8 cellular contexts compared by ENCODE assay signal in the genomic region with DNA sequence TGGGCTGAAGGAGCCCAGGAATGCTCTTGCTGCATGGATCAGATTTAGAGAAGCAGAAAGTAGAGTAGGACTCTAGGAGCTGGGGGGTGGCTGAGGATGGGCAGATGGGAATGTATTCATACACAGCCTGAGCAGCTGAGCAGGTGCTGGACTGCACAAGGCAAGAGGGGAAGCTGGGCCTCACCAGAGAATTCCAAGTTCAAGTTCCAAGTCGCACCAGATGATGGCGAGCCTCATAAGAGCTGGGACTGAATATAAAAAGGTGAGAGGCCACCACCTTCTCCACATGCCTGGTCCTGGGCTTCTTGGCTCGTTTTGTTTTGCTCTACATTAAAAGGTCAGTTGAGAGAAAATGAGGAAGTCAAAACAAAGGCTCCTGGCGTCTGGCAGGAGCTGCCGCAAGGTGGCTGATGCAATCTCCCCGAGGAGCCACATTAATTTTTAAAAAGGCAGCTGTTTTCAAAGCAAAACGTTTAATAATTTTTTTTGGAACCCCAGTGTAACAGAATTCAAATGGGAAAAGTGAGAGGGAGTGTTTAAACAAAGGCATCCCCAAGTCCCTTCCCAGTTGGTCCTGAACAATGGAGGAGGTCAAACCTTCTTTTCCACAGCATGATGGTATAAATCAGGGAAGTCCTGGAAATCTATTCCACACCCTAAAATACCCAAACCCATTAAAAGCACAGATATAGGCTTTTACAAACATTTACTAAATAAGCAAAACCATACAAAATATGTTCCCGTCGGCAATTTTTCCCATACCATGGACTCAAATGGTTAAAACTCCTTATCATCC. TPM values are rescaled to one million over a fixed set of nuclear protein-coding genes. Genes with fewer than 3 reads are reported as not detected.
DNase-seq lines count a peak whose midpoint lies in the region; ATAC-seq and TF ChIP-seq lines count a peak whose summit lies in the region.

No MANE protein-coding gene starts in this region.

- no peak for ATAC-seq in effector memory CD8-positive, alpha-beta T cell (replicated peaks)
- ATAC-seq in HG03457 (IDR thresholded peaks at IDR 0.05; ENCODE audit: unreplicated experiment), result no peak
- ATAC-seq in GM19328 (IDR thresholded peaks at IDR 0.05; ENCODE audit: unreplicated experiment), result no peak

- in situ Hi-C loops in GM13976 (cut with MboI; ENCODE audit: low sequenced_read_pairs, unreplicated experiment), result no loop called here

- TF ChIP-seq CTCF in GM13976 (IDR thresholded peaks at IDR 0.05; ENCODE audit: borderline replicate concordance, control extremely low read depth, extremely low read depth, insufficient read depth, missing control alignments) (no peak), osteoblast (IDR thresholded peaks at IDR 0.05; ENCODE audit: extremely low read depth, low read depth, low read length) (no peak)

- no peak overlapping the region for H3K4me2 ChIP-seq in osteoblast (ENCODE audit: insufficient read depth, low read length)

- H3K36me3 ChIP-seq in osteoblast (ENCODE audit: insufficient read depth, low read length), result peaks cover 13% of the 10 kb centered on the region

- H3K4me3 Mint-ChIP-seq in effector memory CD8-positive, alpha-beta T cell, result peak overlapping the region in 1 of 2 donors; percentile 43

- no peaks in the 10 kb centered on the region for H3K9me3 ChIP-seq in osteoblast (ENCODE audit: low read depth, low read length)

- no peak overlapping the region for H3K4me3 ChIP-seq in osteoblast (ENCODE audit: insufficient read depth, low read length)

- H4K20me1 ChIP-seq in osteoblast (ENCODE audit: insufficient read depth, low read length), result no peaks in the 10 kb centered on the region

- H3K27ac Mint-ChIP-seq in effector memory CD8-positive, alpha-beta T cell, result peak overlapping the region; percentile 88 to 96

- H3K27me3 Mint-ChIP-seq in effector memory CD8-positive, alpha-beta T cell, result no peaks in the 10 kb centered on the region

- H3K4me1 Mint-ChIP-seq in effector memory CD8-positive, alpha-beta T cell (ENCODE audit: low read depth in 2 of 2), result peaks cover 57 to 63% of the 10 kb centered on the region in 2 donors

- peaks cover 18% of the 10 kb centered on the region for H3K4me1 ChIP-seq in osteoblast (ENCODE audit: insufficient read depth, low read length)

- peaks cover 50% of the 10 kb centered on the region for H3K36me3 Mint-ChIP-seq in effector memory CD8-positive, alpha-beta T cell (ENCODE audit: insufficient read depth)

- H3K27me3 ChIP-seq in osteoblast (ENCODE audit: insufficient read depth, low read length), result no peaks in the 10 kb centered on the region

- DNase-seq in GM13976 (ENCODE audit: low spot score) (peak; percentile 48), NOMO-1 treated with DMSO at 0.1 percent for 48 hours (lab: John Stamatoyannopoulos, UW; ENCODE audit: unreplicated experiment) (peak; percentile 61), retina (peak; percentile 18), osteoblast (ENCODE audit: insufficient read length, low spot score, missing footprints) (no peak), NCI-H1105 (lab: John Stamatoyannopoulos, UW) (no peak)
- DNase-seq in effector memory CD8-positive, alpha-beta T cell, result no peak

- H3K9me3 Mint-ChIP-seq in effector memory CD8-positive, alpha-beta T cell, result peaks cover 3 to 11% of the 10 kb centered on the region in 2 donors

- no peak overlapping the region for H3K27ac ChIP-seq in osteoblast (ENCODE audit: low read depth, low read length)

- H2AFZ ChIP-seq in osteoblast (ENCODE audit: low read length), result no peak overlapping the region

- H3K79me2 ChIP-seq in osteoblast (ENCODE audit: insufficient read depth, low read length), result peaks cover 3% of the 10 kb centered on the region

RNA-seq across cellular contexts. Expression of a gene that starts 9.5 kb away (rescaled TPM):
- total RNA-seq in osteoblast, result 29.8 and 35.5 TPM in 2 replicates

RNA-seq across cellular contexts. Expression of a gene that starts 13.2 kb away (rescaled TPM):
- total RNA-seq in osteoblast, result 13.8 and 14.1 TPM in 2 replicates

RNA-seq across cellular contexts. Expression of a gene that starts 50.3 kb away (rescaled TPM):
- total RNA-seq in osteoblast, result 7.1 and 8.7 TPM in 2 replicates

Comparison
In these comparisons a context has a peak if more than half of its experiments do, and no peak if none do; other contexts are left out.
1. DNase-seq: peak in GM13976 (single experiment), NOMO-1 treated with DMSO at 0.1 percent for 48 hours (single experiment) and retina (single experiment); none in effector memory CD8-positive, alpha-beta T cell (0 of 3), osteoblast (single experiment) and NCI-H1105 (single experiment).